Comparison of ENCODE assay signal across 13 cellular contexts in the genomic region with DNA sequence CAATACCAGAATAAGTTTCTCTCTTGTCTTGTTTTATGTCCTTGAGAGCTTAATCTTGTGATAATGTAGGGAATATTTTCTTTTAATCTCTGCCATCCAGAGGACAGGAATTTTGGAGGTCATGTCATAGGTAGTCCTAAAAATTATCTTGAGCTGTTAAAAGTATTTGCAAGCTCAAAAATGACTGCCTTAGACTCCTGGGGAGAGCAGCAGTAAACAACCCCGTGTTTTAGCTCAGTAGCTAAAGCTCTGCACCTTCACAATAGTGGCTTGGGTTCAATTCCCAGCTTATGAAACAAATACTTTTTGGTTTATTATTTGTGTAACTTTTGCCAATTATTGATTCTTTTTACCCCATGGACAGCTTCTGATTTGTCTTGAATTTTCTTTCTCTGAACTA.
A peak's percentile ranks its signal among the peaks of the same experiment; 100 is the strongest.
DNase-seq lines count a peak whose midpoint lies in the region; TF ChIP-seq lines count a peak whose summit lies in the region.
"Had no signal": no experiment of that assay in that cellular context is flagged by ENCODE, and none has a peak within 500 bp of the region (broad histone marks: within the 10 kb centered on the region; RNA-seq: fewer than 3 reads in every experiment).

No MANE protein-coding gene starts in this region.

- no peak overlapping the region for H3K4me3 Mint-ChIP-seq in activated naive CD4-positive, alpha-beta T cell treated with anti-CD3 and anti-CD28 coated beads, Interleukin-2, amount 50 U/mL, for 24 hours
- no peak overlapping the region for H3K4me3 Mint-ChIP-seq in nephron progenitor cell
- H3K4me3 Mint-ChIP-seq: B cell; CD4-positive, alpha-beta T cell; CD8-positive, alpha-beta T cell had no signal

- H3K4me1 Mint-ChIP-seq in activated naive CD4-positive, alpha-beta T cell treated with anti-CD3 and anti-CD28 coated beads, Interleukin-2, amount 50 U/mL, for 24 hours = no peaks in the 10 kb centered on the region
- H3K4me1 Mint-ChIP-seq in nephron progenitor cell = peaks cover 13% of the 10 kb centered on the region
- H3K4me1 Mint-ChIP-seq: B cell had no signal

- TF ChIP-seq CTCF in nephron progenitor cell (IDR thresholded peaks at IDR 0.05) = no peak

- H3K36me3 Mint-ChIP-seq in activated naive CD4-positive, alpha-beta T cell treated with anti-CD3 and anti-CD28 coated beads, Interleukin-2, amount 50 U/mL, for 24 hours = no peaks in the 10 kb centered on the region
- H3K36me3 Mint-ChIP-seq in nephron progenitor cell (ENCODE audit: low read depth) = no peaks in the 10 kb centered on the region
- H3K36me3 Mint-ChIP-seq: CD8-positive, alpha-beta T cell had no signal

- no peaks in the 10 kb centered on the region for H3K9me3 Mint-ChIP-seq in activated naive CD4-positive, alpha-beta T cell treated with anti-CD3 and anti-CD28 coated beads, Interleukin-2, amount 50 U/mL, for 24 hours
- no peaks in the 10 kb centered on the region for H3K9me3 Mint-ChIP-seq in nephron progenitor cell
- H3K9me3 Mint-ChIP-seq: CD8-positive, alpha-beta T cell had no signal

- peak overlapping the region; percentile 1 for H3K27ac Mint-ChIP-seq in activated naive CD4-positive, alpha-beta T cell treated with anti-CD3 and anti-CD28 coated beads, Interleukin-2, amount 50 U/mL, for 24 hours
- H3K27ac Mint-ChIP-seq in nephron progenitor cell = no peak overlapping the region
- H3K27ac Mint-ChIP-seq: B cell; CD4-positive, alpha-beta T cell; CD8-positive, alpha-beta T cell had no signal

- DNase-seq in activated naive CD4-positive, alpha-beta T cell treated with anti-CD3 and anti-CD28 coated beads, Interleukin-2, amount 50 U/mL, for 16 hours = no peak
- peak; percentile 15 for DNase-seq in nephron progenitor cell
- DNase-seq in cerebellar cortex (ENCODE audit: low spot score) = no peak
- DNase-seq in islet precursor cell = no peak
- DNase-seq: AML-193; Caco-2; Calu3; CD4-positive, alpha-beta T cell; CD8-positive, alpha-beta T cell; DMS79 treated with DMSO at 0.1 percent for 48 hours; GF-D8 had no signal

- peaks cover 1% of the 10 kb centered on the region for H3K27me3 Mint-ChIP-seq in activated naive CD4-positive, alpha-beta T cell treated with anti-CD3 and anti-CD28 coated beads, Interleukin-2, amount 50 U/mL, for 24 hours
- H3K27me3 Mint-ChIP-seq in nephron progenitor cell (ENCODE audit: low read depth, poor library complexity) = no peaks in the 10 kb centered on the region
- H3K27me3 Mint-ChIP-seq: B cell; CD4-positive, alpha-beta T cell had no signal
